ENCODE assay signal across 8 cellular contexts in genomic region chr21:25385912-25386474, GRCh38.
A peak's percentile ranks its signal among the peaks of the same experiment; 100 is the strongest.
DNase-seq lines count a peak whose midpoint lies in the region; ATAC-seq and TF ChIP-seq lines count a peak whose summit lies in the region.

No MANE protein-coding gene starts in this region.

- TF ChIP-seq POLR2A in adrenal gland (IDR thresholded peaks at IDR 0.05), result no peak
- TF ChIP-seq POLR2A in gastrocnemius medialis (IDR thresholded peaks at IDR 0.05), result no peak

- H3K4me1 ChIP-seq in adrenal gland (replicated peaks in 1 of 2), result no peaks in the 10 kb centered on the region
- H3K4me1 ChIP-seq in right atrium auricular region, result no peaks in the 10 kb centered on the region
- H3K4me1 ChIP-seq in gastrocnemius medialis, result no peaks in the 10 kb centered on the region

- H3K36me3 ChIP-seq in adrenal gland (replicated peaks in 1 of 2), result no peaks in the 10 kb centered on the region
- no peaks in the 10 kb centered on the region for H3K36me3 ChIP-seq in right atrium auricular region
- no peaks in the 10 kb centered on the region for H3K36me3 ChIP-seq in gastrocnemius medialis

- H3K4me3 ChIP-seq in adrenal gland, result no peak overlapping the region
- no peak overlapping the region for H3K4me3 ChIP-seq in right atrium auricular region
- no peak overlapping the region for H3K4me3 ChIP-seq in gastrocnemius medialis

- 6 to 9% (median 8%) methylated on average over 8 of the region's 8 CpGs for WGBS in adrenal gland, 4 donors

- in situ Hi-C loops in gastrocnemius medialis (cut with MboI; ENCODE audit: low sequenced_read_pairs in 4 of 4), result no loop called here

- TF ChIP-seq CTCF in HFFc6 (IDR thresholded peaks at IDR 0.05) (peak; percentile 97), adrenal gland (IDR thresholded peaks at IDR 0.05) (peak; percentile 76 to 94 (median 84)), right atrium auricular region (IDR thresholded peaks at IDR 0.05) (peak; percentile 53 to 88), gastrocnemius medialis (IDR thresholded peaks at IDR 0.05 in 4 of 5, conservative IDR thresholded peaks at IDR 0.05 in 1 of 5) (peak in 4 of 5 experiments; percentile 54 to 76 (median 62))

- intact Hi-C loops in adrenal gland (cut with DNase I), result loop anchor here in 1 of 2 donors (10.0 kb wide), 2 partner anchors 101 to 491 kb away; no protein-coding TSS in a partner anchor
- intact Hi-C loops in gastrocnemius medialis (cut with DNase I; ENCODE audit: low total_unique reads), result no loop called here

- H3K9me3 Mint-ChIP-seq in HFFc6, result no peaks in the 10 kb centered on the region; the same call in 1 of the 2 replicates

- no peak overlapping the region for H3K4me3 Mint-ChIP-seq in HFFc6

- ATAC-seq in gastrocnemius medialis, result no peak
- ATAC-seq in HG02610 (IDR thresholded peaks at IDR 0.05; ENCODE audit: unreplicated experiment), result no peak

- H3K27ac ChIP-seq in adrenal gland, result no peak overlapping the region
- H3K27ac ChIP-seq in right atrium auricular region, result no peak overlapping the region
- H3K27ac ChIP-seq in gastrocnemius medialis, result no peak overlapping the region

- peaks cover 63% of the 10 kb centered on the region for H3K36me3 Mint-ChIP-seq in HFFc6 (ENCODE audit: low read depth)

- DNase-seq in DMS153 treated with DMSO at 0.1 percent for 48 hours (lab: John Stamatoyannopoulos, UW; ENCODE audit: unreplicated experiment) (peak; percentile 73), HFFc6 (peak; percentile 50), NCI-H2227 treated with DMSO at 0.1 percent for 48 hours (lab: John Stamatoyannopoulos, UW) (peak; percentile 73), adrenal gland (peak in 6 of 7 donors; percentile 13 to 62 (median 41)), right atrium auricular region (ENCODE audit: low spot score) (no peak), gastrocnemius medialis (no peak), mesenteric fat pad (ENCODE audit: low spot score) (no peak)

- H3K9me3 ChIP-seq in adrenal gland (replicated peaks in 1 of 3), result no peaks in the 10 kb centered on the region
- H3K9me3 ChIP-seq in right atrium auricular region, result no peaks in the 10 kb centered on the region
- H3K9me3 ChIP-seq in gastrocnemius medialis, result no peaks in the 10 kb centered on the region

- peaks cover 85% of the 10 kb centered on the region for H3K4me1 Mint-ChIP-seq in HFFc6 (ENCODE audit: low read depth)

- peak overlapping the region; percentile 12; the same call in 1 of the 2 replicates for H3K27ac Mint-ChIP-seq in HFFc6

- peaks cover 2% of the 10 kb centered on the region for H3K27me3 Mint-ChIP-seq in HFFc6 (ENCODE audit: insufficient read depth)

- H3K27me3 ChIP-seq in adrenal gland (no peaks in the 10 kb centered on the region), right atrium auricular region (no peaks in the 10 kb centered on the region), gastrocnemius medialis (no peaks in the 10 kb centered on the region)

Comparison
In these comparisons a context has a peak if more than half of its experiments do, and no peak if none do; other contexts are left out.
1. DNase-seq: peak in DMS153 treated with DMSO at 0.1 percent for 48 hours (single experiment), HFFc6 (single experiment), NCI-H2227 treated with DMSO at 0.1 percent for 48 hours (single experiment) and adrenal gland (6 of 7); none in right atrium auricular region (single experiment), gastrocnemius medialis (0 of 2) and mesenteric fat pad (single experiment).
2. Peak in every context shown above with its lines, with median percentiles within 50 percentile points of each other: CTCF ChIP-seq.